Comparison of ENCODE assay signal across 16 cellular contexts in genomic region chr6:19692506-19693298, GRCh38.
DNase-seq lines count a peak whose midpoint lies in the region; ATAC-seq and TF ChIP-seq lines count a peak whose summit lies in the region.
"Had no signal": no experiment of that assay in that cellular context is flagged by ENCODE, and none has a peak within 500 bp of the region (broad histone marks: within the 10 kb centered on the region; RNA-seq: fewer than 3 reads in every experiment).

No MANE protein-coding gene starts in this region.

- H3K27me3 ChIP-seq in HUES48 (ENCODE audit: control insufficient read depth, insufficient read depth, low read length) (no peaks in the 10 kb centered on the region), layer of hippocampus (ENCODE audit: control insufficient read depth, insufficient read depth, low read length) (peaks cover 2% of the 10 kb centered on the region)
- H3K27me3 ChIP-seq: MG63 had no signal

- H3K4me3 ChIP-seq in HUES48 (ENCODE audit: low read depth, low read length) = peak overlapping the region; percentile 69
- H3K4me3 ChIP-seq: MG63 had no signal

- intact Hi-C loops in activated T-helper 2 cell treated with anti-CD3 and anti-CD28 coated beads, Interferon-gamma antibody, Interleukin-2, Interleukin-4, amounts not matched to agents 10 μg/mL and 5 μg/mL and 100 μg/mL, durations not matched to agents 14 hours and 24 hours and 36 hours (cut with micrococcal nuclease) = no loop called here

- H3K9me3 Mint-ChIP-seq in chondrocyte (ENCODE audit: low read depth) = no peaks in the 10 kb centered on the region
- H3K9me3 Mint-ChIP-seq in activated T-helper 2 cell treated with anti-CD3 and anti-CD28 coated beads, Interferon-gamma antibody, Interleukin-2, Interleukin-4, amounts not matched to agents 10 μg/mL and 5 μg/mL and 100 μg/mL, durations not matched to agents 14 hours and 24 hours and 36 hours = no peaks in the 10 kb centered on the region

- ATAC-seq in HG03095 (IDR thresholded peaks at IDR 0.05; ENCODE audit: unreplicated experiment) (no peak), GM21529 (IDR thresholded peaks at IDR 0.05; ENCODE audit: unreplicated experiment) (no peak)
- ATAC-seq: effector memory CD8-positive, alpha-beta T cell; heart left ventricle; stimulated activated naive CD8-positive, alpha-beta T cell treated with anti-CD3 and anti-CD28 coated beads, Interleukin-15, amount 100 ng/mL, for 72 hours had no signal

- peaks cover 23% of the 10 kb centered on the region for H3K4me1 ChIP-seq in HUES48 (ENCODE audit: control insufficient read depth, insufficient read depth, low read length)

- H3K27ac ChIP-seq in HUES48 (ENCODE audit: low read depth, low read length) = peak overlapping the region; percentile 99
- H3K27ac ChIP-seq in layer of hippocampus (ENCODE audit: low read depth, low read length) = peak overlapping the region; percentile 35

- no peaks in the 10 kb centered on the region for H3K9me3 ChIP-seq in HUES48 (ENCODE audit: control insufficient read depth, insufficient read depth, low read length)
- H3K9me3 ChIP-seq: heart left ventricle, MG63 had no signal

- H3K4me3 Mint-ChIP-seq in chondrocyte (ENCODE audit: unreplicated experiment) = peak overlapping the region; percentile 70
- no peak overlapping the region for H3K4me3 Mint-ChIP-seq in activated T-helper 2 cell treated with anti-CD3 and anti-CD28 coated beads, Interferon-gamma antibody, Interleukin-2, Interleukin-4, amounts not matched to agents 10 μg/mL and 5 μg/mL and 100 μg/mL, durations not matched to agents 14 hours and 24 hours and 36 hours (ENCODE audit: low read depth)
- H3K4me3 Mint-ChIP-seq: effector memory CD8-positive, alpha-beta T cell; stimulated activated naive CD8-positive, alpha-beta T cell treated with anti-CD3 and anti-CD28 coated beads, Interleukin-15, amount 100 ng/mL, for 72 hours had no signal

- no peaks in the 10 kb centered on the region for H3K36me3 ChIP-seq in HUES48 (ENCODE audit: control insufficient read depth, insufficient read depth, low read length)
- H3K36me3 ChIP-seq: heart left ventricle, MG63 had no signal

- no peak overlapping the region for H3K9ac ChIP-seq in HUES48 (ENCODE audit: low read depth, low read length)

- peaks cover 18% of the 10 kb centered on the region for H3K4me1 Mint-ChIP-seq in chondrocyte (ENCODE audit: low read depth)
- H3K4me1 Mint-ChIP-seq in activated T-helper 2 cell treated with anti-CD3 and anti-CD28 coated beads, Interferon-gamma antibody, Interleukin-2, Interleukin-4, amounts not matched to agents 10 μg/mL and 5 μg/mL and 100 μg/mL, durations not matched to agents 14 hours and 24 hours and 36 hours (ENCODE audit: low read depth) = no peaks in the 10 kb centered on the region
- H3K4me1 Mint-ChIP-seq: stimulated activated naive CD8-positive, alpha-beta T cell treated with anti-CD3 and anti-CD28 coated beads, Interleukin-15, amount 100 ng/mL, for 72 hours had no signal

- H3K27me3 Mint-ChIP-seq in chondrocyte (ENCODE audit: low read depth) = no peaks in the 10 kb centered on the region
- H3K27me3 Mint-ChIP-seq in activated T-helper 2 cell treated with anti-CD3 and anti-CD28 coated beads, Interferon-gamma antibody, Interleukin-2, Interleukin-4, amounts not matched to agents 10 μg/mL and 5 μg/mL and 100 μg/mL, durations not matched to agents 14 hours and 24 hours and 36 hours (ENCODE audit: low read depth) = peaks cover 15% of the 10 kb centered on the region

- DNase-seq in chondrocyte (ENCODE audit: low spot score) = no peak
- peak; percentile 31 for DNase-seq in renal cortical epithelial cell (ENCODE audit: low read depth)
- DNase-seq in activated T-helper 2 cell treated with anti-CD3 and anti-CD28 coated beads, Interferon-gamma antibody, Interleukin-2, Interleukin-4, amounts not matched to agents 10 μg/mL and 5 μg/mL and 100 μg/mL, durations not matched to agents 14 hours and 24 hours and 36 hours (ENCODE audit: low spot score) = no peak
- no peak for DNase-seq in NCI-H1436 treated with DMSO at 0.1 percent for 48 hours (lab: John Stamatoyannopoulos, UW)
- DNase-seq: activated effector memory CD4-positive, alpha-beta T cell treated with anti-CD3 and anti-CD28 coated beads, Interleukin-2, amount 50 U/mL, for 16 hours; central memory CD4-positive, alpha-beta T cell; effector memory CD8-positive, alpha-beta T cell; heart left ventricle; MG63; NCI-H187 treated with DMSO at 0.1 percent for 48 hours; RPMI8226; stimulated activated naive CD8-positive, alpha-beta T cell treated with anti-CD3 and anti-CD28 coated beads, Interleukin-15, amount 100 ng/mL, for 72 hours had no signal

- no peak overlapping the region for H3K27ac Mint-ChIP-seq in chondrocyte (ENCODE audit: unreplicated experiment)
- H3K27ac Mint-ChIP-seq in activated T-helper 2 cell treated with anti-CD3 and anti-CD28 coated beads, Interferon-gamma antibody, Interleukin-2, Interleukin-4, amounts not matched to agents 10 μg/mL and 5 μg/mL and 100 μg/mL, durations not matched to agents 14 hours and 24 hours and 36 hours = no peak overlapping the region
- H3K27ac Mint-ChIP-seq: effector memory CD8-positive, alpha-beta T cell; stimulated activated naive CD8-positive, alpha-beta T cell treated with anti-CD3 and anti-CD28 coated beads, Interleukin-15, amount 100 ng/mL, for 72 hours had no signal

- no peaks in the 10 kb centered on the region for H3K36me3 Mint-ChIP-seq in chondrocyte (ENCODE audit: low read depth)
- H3K36me3 Mint-ChIP-seq in activated T-helper 2 cell treated with anti-CD3 and anti-CD28 coated beads, Interferon-gamma antibody, Interleukin-2, Interleukin-4, amounts not matched to agents 10 μg/mL and 5 μg/mL and 100 μg/mL, durations not matched to agents 14 hours and 24 hours and 36 hours (ENCODE audit: low read depth) = no peaks in the 10 kb centered on the region

- no peak for TF ChIP-seq CTCF in chondrocyte (IDR thresholded peaks at IDR 0.05)
